ENCODE assay signal across 10 cellular contexts in the genomic region with DNA sequence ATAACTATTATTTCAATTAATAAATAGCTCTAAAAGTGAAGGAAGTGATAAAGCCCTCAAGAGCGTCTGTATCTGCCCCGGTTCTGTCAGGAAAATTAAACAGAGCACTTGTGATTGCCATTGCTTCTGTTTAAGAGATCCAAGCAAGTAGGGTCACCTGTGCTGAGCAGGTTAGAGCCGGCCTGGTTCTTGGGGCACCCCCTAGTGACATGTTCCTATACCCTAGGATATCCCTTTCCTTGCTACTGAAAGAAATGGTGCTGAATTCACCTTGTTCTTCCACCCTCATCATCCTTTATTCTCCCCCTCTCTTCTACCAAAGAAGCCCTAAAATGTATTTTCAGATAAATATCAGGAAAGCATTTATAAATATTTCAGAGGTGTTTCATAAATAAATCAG.
A peak's percentile ranks its signal among the peaks of the same experiment; 100 is the strongest.
DNase-seq lines count a peak whose midpoint lies in the region; TF ChIP-seq lines count a peak whose summit lies in the region.
"Had no signal": no experiment of that assay in that cellular context is flagged by ENCODE, and none has a peak within 500 bp of the region (broad histone marks: within the 10 kb centered on the region; RNA-seq: fewer than 3 reads in every experiment).

No MANE protein-coding gene starts in this region.

- H3K4me3 ChIP-seq in CD8-positive, alpha-beta memory T cell (ENCODE audit: low read length), result no peak overlapping the region
- H3K4me3 ChIP-seq in H7 (ENCODE audit: insufficient read depth, low read depth, low read length) (no peak overlapping the region), sigmoid colon (no peak overlapping the region)

- no peak for TF ChIP-seq CTCF in GM10248 (IDR thresholded peaks at IDR 0.05; ENCODE audit: control extremely low read depth, extremely low read depth, low read depth, missing control alignments)
- TF ChIP-seq CTCF in sigmoid colon (IDR thresholded peaks at IDR 0.05), result no peak

- H3K4me1 ChIP-seq in CD8-positive, alpha-beta memory T cell (ENCODE audit: insufficient read depth, low read length), result no peaks in the 10 kb centered on the region
- peaks cover 0 to 13% (median 5%) of the 10 kb centered on the region in 4 donors for H3K4me1 ChIP-seq in sigmoid colon

- TF ChIP-seq EP300 in sigmoid colon (IDR thresholded peaks at IDR 0.05), result no peak

- no peak overlapping the region for H3K4me3 Mint-ChIP-seq in CD8-positive, alpha-beta memory T cell
- H3K4me3 Mint-ChIP-seq in activated CD4-positive, alpha-beta T cell treated with anti-CD3 and anti-CD28 coated beads, Interleukin-2, amount 10 ng/mL, durations not matched to agents 7 days and 5 days, result no peak overlapping the region

- peaks cover 8 to 18% (median 13%) of the 10 kb centered on the region in 3 donors for H3K4me1 Mint-ChIP-seq in CD8-positive, alpha-beta memory T cell
- peaks cover 26% of the 10 kb centered on the region for H3K4me1 Mint-ChIP-seq in activated CD4-positive, alpha-beta T cell treated with anti-CD3 and anti-CD28 coated beads, Interleukin-2, amount 10 ng/mL, durations not matched to agents 7 days and 5 days

- CTCF ChIA-PET in CD8-positive, alpha-beta memory T cell (lab: Charles Lee), result interaction anchor here (0.7 to 3.9 kb wide), 11 partner anchors 10 to 587 kb away, joined by 3 to 25 read pairs (median 4); no protein-coding TSS in a partner anchor
- CTCF ChIA-PET in activated CD4-positive, alpha-beta T cell treated with anti-CD3 and anti-CD28 coated beads, Interleukin-2, amount 10 ng/mL, durations not matched to agents 7 days and 5 days (lab: Charles Lee), result interaction anchor here (0.8 to 1.5 kb wide), 4 partner anchors 10 to 118 kb away, joined by 3 to 4 read pairs (median 3); no protein-coding TSS in a partner anchor
- CTCF ChIA-PET in GM10248 (lab: Yijun Ruan, JAX), result interaction anchor here (1.0 to 5.2 kb wide), 6 partner anchors 10 to 929 kb away, joined by 3 to 43 read pairs (median 4); no protein-coding TSS in a partner anchor

- POLR2A ChIA-PET in CD8-positive, alpha-beta memory T cell (lab: Charles Lee), result interaction anchor here (0.6 kb wide), 1 partner anchor 45 kb away, joined by 3 read pairs; no protein-coding TSS in a partner anchor
- POLR2A ChIA-PET in activated CD4-positive, alpha-beta T cell treated with anti-CD3 and anti-CD28 coated beads, Interleukin-2, amount 10 ng/mL, durations not matched to agents 7 days and 5 days (lab: Charles Lee), result interaction anchor here (0.6 kb wide), 1 partner anchor 189 kb away, joined by 4 read pairs; no protein-coding TSS in a partner anchor
- POLR2A ChIA-PET in GM10248 (lab: Yijun Ruan, JAX), result no interaction called here

- intact Hi-C loops in sigmoid colon (cut with DNase I), result no loop called here

- H3K36me3 ChIP-seq in CD8-positive, alpha-beta memory T cell (ENCODE audit: insufficient read depth, low read length), result no peaks in the 10 kb centered on the region
- no peaks in the 10 kb centered on the region for H3K36me3 ChIP-seq in H7 (replicated peaks; ENCODE audit: control insufficient read depth, insufficient read depth, low read length)
- no peaks in the 10 kb centered on the region for H3K36me3 ChIP-seq in sigmoid colon

- H3K9me3 Mint-ChIP-seq in CD8-positive, alpha-beta memory T cell, result no peaks in the 10 kb centered on the region
- H3K9me3 Mint-ChIP-seq in activated CD4-positive, alpha-beta T cell treated with anti-CD3 and anti-CD28 coated beads, Interleukin-2, amount 10 ng/mL, durations not matched to agents 7 days and 5 days, result no peaks in the 10 kb centered on the region

- no peaks in the 10 kb centered on the region for H3K9me3 ChIP-seq in CD8-positive, alpha-beta memory T cell (ENCODE audit: low read length)
- no peaks in the 10 kb centered on the region for H3K9me3 ChIP-seq in sigmoid colon

- H3K27ac Mint-ChIP-seq in CD8-positive, alpha-beta memory T cell, result peak overlapping the region in 2 of 8 donors; percentile 19 to 23
- H3K27ac Mint-ChIP-seq in activated CD4-positive, alpha-beta T cell treated with anti-CD3 and anti-CD28 coated beads, Interleukin-2, amount 10 ng/mL, durations not matched to agents 7 days and 5 days, result no peak overlapping the region

- 73 to 83% methylated on average over 3 of the region's 3 CpGs for WGBS in sigmoid colon, 2 donors

- no peaks in the 10 kb centered on the region for H3K36me3 Mint-ChIP-seq in CD8-positive, alpha-beta memory T cell
- no peaks in the 10 kb centered on the region for H3K36me3 Mint-ChIP-seq in activated CD4-positive, alpha-beta T cell treated with anti-CD3 and anti-CD28 coated beads, Interleukin-2, amount 10 ng/mL, durations not matched to agents 7 days and 5 days (ENCODE audit: low read depth)

- H3K27me3 Mint-ChIP-seq in CD8-positive, alpha-beta memory T cell, result no peaks in the 10 kb centered on the region
- H3K27me3 Mint-ChIP-seq in activated CD4-positive, alpha-beta T cell treated with anti-CD3 and anti-CD28 coated beads, Interleukin-2, amount 10 ng/mL, durations not matched to agents 7 days and 5 days, result peaks cover 29% of the 10 kb centered on the region

- H3K27me3 ChIP-seq in CD8-positive, alpha-beta memory T cell (ENCODE audit: insufficient read depth, low read length, poor library complexity, severe bottlenecking), result no peaks in the 10 kb centered on the region
- H3K27me3 ChIP-seq in H7 (ENCODE audit: control insufficient read depth, insufficient read depth, low read length) (no peaks in the 10 kb centered on the region), sigmoid colon (no peaks in the 10 kb centered on the region)

- TF ChIP-seq POLR2A in sigmoid colon (IDR thresholded peaks at IDR 0.05), result no peak

- no peak overlapping the region for H3K27ac ChIP-seq in CD8-positive, alpha-beta memory T cell (ENCODE audit: low read depth, low read length)
- no peak overlapping the region for H3K27ac ChIP-seq in sigmoid colon

- peak in 3 of 5 donors; percentile 9 to 55 (median 11) for DNase-seq in CD8-positive, alpha-beta memory T cell
- peak; percentile 60 for DNase-seq in H7
- peak; percentile 48 for DNase-seq in activated CD4-positive, alpha-beta T cell treated with anti-CD3 and anti-CD28 coated beads, Interleukin-2, amount 10 ng/mL, durations not matched to agents 7 days and 5 days
- peak; percentile 60 for DNase-seq in iPS-NIHi7 (ENCODE audit: extremely low spot score)
- no peak for DNase-seq in NCI-H1092 treated with DMSO at 0.1 percent for 48 hours (lab: John Stamatoyannopoulos, UW)
- no peak for DNase-seq in glomerular visceral epithelial cell (ENCODE audit: extremely low spot score)
- DNase-seq in GM10248 (ENCODE audit: extremely low spot score), result no peak
- no peak for DNase-seq in sigmoid colon
- DNase-seq: activated CD4-positive, CD25-positive, alpha-beta regulatory T cell treated with anti-CD3 and anti-CD28 coated beads, Interleukin-2, amount 50 U/mL, for 72 hours; Kasumi-1 had no signal

Comparison
In these comparisons a context has a peak if more than half of its experiments do, and no peak if none do; other contexts are left out.
1. DNase-seq: peak in CD8-positive, alpha-beta memory T cell (3 of 5), H7 (single experiment), activated CD4-positive, alpha-beta T cell treated with anti-CD3 and anti-CD28 coated beads, Interleukin-2, amount 10 ng/mL, durations not matched to agents 7 days and 5 days (single experiment) and iPS-NIHi7 (single experiment); none in NCI-H1092 treated with DMSO at 0.1 percent for 48 hours (single experiment), glomerular visceral epithelial cell (single experiment), GM10248 (single experiment) and sigmoid colon (single experiment).